ENCODE assay signal across 8 cellular contexts in genomic region chrX:63250253-63250868, GRCh38.
A peak's percentile ranks its signal among the peaks of the same experiment; 100 is the strongest.
DNase-seq lines count a peak whose midpoint lies in the region; ATAC-seq and TF ChIP-seq lines count a peak whose summit lies in the region.

No MANE protein-coding gene starts in this region.

- TF ChIP-seq CTCF in Calu3 (IDR thresholded peaks at IDR 0.05; ENCODE audit: unreplicated experiment): peak; percentile 92
- TF ChIP-seq CTCF in activated CD8-positive, alpha-beta T cell treated with anti-CD3 and anti-CD28 coated beads for 36 hours (IDR thresholded peaks at IDR 0.05): peak; percentile 98

- H3K9me3 Mint-ChIP-seq in Calu3 (ENCODE audit: low read depth, unreplicated experiment): peaks cover 7% of the 10 kb centered on the region
- H3K9me3 Mint-ChIP-seq in activated CD8-positive, alpha-beta T cell treated with anti-CD3 and anti-CD28 coated beads for 36 hours: no peaks in the 10 kb centered on the region

- no peaks in the 10 kb centered on the region for H3K4me1 Mint-ChIP-seq in Calu3 (ENCODE audit: low read depth, unreplicated experiment)
- H3K4me1 Mint-ChIP-seq in activated CD8-positive, alpha-beta T cell treated with anti-CD3 and anti-CD28 coated beads for 36 hours (ENCODE audit: low read depth): no peaks in the 10 kb centered on the region

- DNase-seq in Calu3 (peak; percentile 75), glomerular visceral epithelial cell (ENCODE audit: extremely low spot score) (peak; percentile 68), pulmonary artery endothelial cell (ENCODE audit: low read depth, low spot score) (peak; percentile 51), NCI-H2081 treated with DMSO at 0.1 percent for 48 hours (lab: John Stamatoyannopoulos, UW) (no peak)
- DNase-seq in activated CD8-positive, alpha-beta T cell treated with anti-CD3 and anti-CD28 coated beads for 36 hours: peak; percentile 65
- no peak for DNase-seq in activated CD4-positive, CD25-positive, alpha-beta regulatory T cell (lab: John Stamatoyannopoulos, UW)

- H3K27me3 Mint-ChIP-seq in Calu3 (ENCODE audit: unreplicated experiment): no peaks in the 10 kb centered on the region
- H3K27me3 Mint-ChIP-seq in activated CD8-positive, alpha-beta T cell treated with anti-CD3 and anti-CD28 coated beads for 36 hours: peaks cover 3% of the 10 kb centered on the region

- no peak overlapping the region for H3K4me3 Mint-ChIP-seq in Calu3 (ENCODE audit: low read depth, unreplicated experiment)
- no peak overlapping the region for H3K4me3 Mint-ChIP-seq in activated CD8-positive, alpha-beta T cell treated with anti-CD3 and anti-CD28 coated beads for 36 hours

- ATAC-seq in GM21360 (IDR thresholded peaks at IDR 0.05; ENCODE audit: unreplicated experiment) (peak; percentile 100), HG03558 (IDR thresholded peaks at IDR 0.05; ENCODE audit: extremely low read depth, unreplicated experiment) (peak; percentile 100)
- ATAC-seq in activated CD8-positive, alpha-beta T cell treated with anti-CD3 and anti-CD28 coated beads for 36 hours: peak; percentile 100

- POLR2A ChIA-PET in activated CD8-positive, alpha-beta T cell treated with anti-CD3 and anti-CD28 coated beads for 36 hours (lab: Charles Lee): no interaction called here

- intact Hi-C loops in Calu3 (cut with micrococcal nuclease; ENCODE audit: unreplicated experiment): no loop called here
- intact Hi-C loops in activated CD8-positive, alpha-beta T cell treated with anti-CD3 and anti-CD28 coated beads for 36 hours (cut with micrococcal nuclease): no loop called here

- no peaks in the 10 kb centered on the region for H3K36me3 Mint-ChIP-seq in Calu3 (ENCODE audit: insufficient read depth, unreplicated experiment)
- no peaks in the 10 kb centered on the region for H3K36me3 Mint-ChIP-seq in activated CD8-positive, alpha-beta T cell treated with anti-CD3 and anti-CD28 coated beads for 36 hours (ENCODE audit: low read depth)

- no TSS peak for BruUV-seq in Calu3 (replicated peaks; lab: Mats Ljungman, UMichigan)

- CTCF ChIA-PET in Calu3 (lab: Charles Lee): interaction anchor here (1.0 kb wide), 2 partner anchors 25 to 437 kb away, joined by 4 to 6 read pairs; no protein-coding TSS in a partner anchor
- CTCF ChIA-PET in activated CD8-positive, alpha-beta T cell treated with anti-CD3 and anti-CD28 coated beads for 36 hours (lab: Charles Lee): interaction anchor here (0.8 to 2.5 kb wide), 5 partner anchors 13 to 437 kb away, joined by 3 to 12 read pairs (median 4); partner anchors contain the start of gene SPIN4

- no peak overlapping the region for H3K27ac Mint-ChIP-seq in Calu3 (ENCODE audit: unreplicated experiment)
- H3K27ac Mint-ChIP-seq in activated CD8-positive, alpha-beta T cell treated with anti-CD3 and anti-CD28 coated beads for 36 hours: no peak overlapping the region

Comparison
In these comparisons a context has a peak if more than half of its experiments do, and no peak if none do; other contexts are left out.
1. DNase-seq: peak in Calu3 (single experiment), activated CD8-positive, alpha-beta T cell treated with anti-CD3 and anti-CD28 coated beads for 36 hours (single experiment), glomerular visceral epithelial cell (single experiment) and pulmonary artery endothelial cell (single experiment); none in NCI-H2081 treated with DMSO at 0.1 percent for 48 hours (single experiment) and activated CD4-positive, CD25-positive, alpha-beta regulatory T cell (0 of 4).
2. Peak in every context shown above with its lines, with median percentiles within 50 percentile points of each other: ATAC-seq.